16 cellular contexts compared by ENCODE assay signal in genomic region chr3:181725033-181725775, GRCh38. TPM values are rescaled to one million over a fixed set of nuclear protein-coding genes. Genes with fewer than 3 reads are reported as not detected.
DNase-seq lines count a peak whose midpoint lies in the region; ATAC-seq lines count a peak whose summit lies in the region.
"Had no signal": no experiment of that assay in that cellular context is flagged by ENCODE, and none has a peak within 500 bp of the region (broad histone marks: within the 10 kb centered on the region; RNA-seq: fewer than 3 reads in every experiment).

No MANE protein-coding gene starts in this region.

- peak overlapping the region; percentile 56 for H3K27ac Mint-ChIP-seq in activated CD8-positive, alpha-beta memory T cell treated with anti-CD3 and anti-CD28 coated beads, Interleukin-2, amount 10 ng/mL, durations not matched to agents 7 days and 5 days

- peaks cover 2% of the 10 kb centered on the region for H3K4me1 Mint-ChIP-seq in activated CD8-positive, alpha-beta memory T cell treated with anti-CD3 and anti-CD28 coated beads, Interleukin-2, amount 10 ng/mL, durations not matched to agents 7 days and 5 days

- DNase-seq in activated CD8-positive, alpha-beta memory T cell treated with anti-CD3 and anti-CD28 coated beads, Interleukin-2, amount 10 ng/mL, durations not matched to agents 7 days and 5 days: no peak
- DNase-seq in activated CD8-positive, alpha-beta memory T cell treated with anti-CD3 and anti-CD28 coated beads for 24 hours: no peak
- no peak for DNase-seq in NCI-H1105 (lab: John Stamatoyannopoulos, UW)
- DNase-seq: activated CD8-positive, alpha-beta memory T cell treated with anti-CD3 and anti-CD28 coated beads, Interleukin-2, amount 50 U/mL, for 4 hours; effector CD8-positive, alpha-beta T cell; Karpas-422; left lung; NCI-H2171; small intestine had no signal

- H3K27me3 Mint-ChIP-seq in activated CD8-positive, alpha-beta memory T cell treated with anti-CD3 and anti-CD28 coated beads, Interleukin-2, amount 10 ng/mL, durations not matched to agents 7 days and 5 days: peaks cover 92% of the 10 kb centered on the region

- H3K4me1 ChIP-seq in iPS-20b (ENCODE audit: insufficient read depth, low read length): peaks cover 63% of the 10 kb centered on the region

- no peaks in the 10 kb centered on the region for H3K9me3 ChIP-seq in iPS-20b (ENCODE audit: insufficient read depth, low read depth, low read length)
- H3K9me3 ChIP-seq: left lung had no signal

- peak overlapping the region; percentile 55 for H3K4me3 ChIP-seq in iPS-20b (ENCODE audit: low read length)
- H3K4me3 ChIP-seq: left lung had no signal

- H3K9me3 Mint-ChIP-seq in activated CD8-positive, alpha-beta memory T cell treated with anti-CD3 and anti-CD28 coated beads, Interleukin-2, amount 10 ng/mL, durations not matched to agents 7 days and 5 days (ENCODE audit: low read depth): no peaks in the 10 kb centered on the region

- peak overlapping the region; percentile 37; the same call in 1 of the 2 replicates for H3K9ac ChIP-seq in iPS-20b (ENCODE audit: low read depth, low read length)

- peaks cover 72% of the 10 kb centered on the region for H3K27me3 ChIP-seq in iPS-20b (ENCODE audit: insufficient read depth, low read length)

- CTCF ChIA-PET in activated CD8-positive, alpha-beta memory T cell treated with anti-CD3 and anti-CD28 coated beads, Interleukin-2, amount 10 ng/mL, durations not matched to agents 7 days and 5 days (lab: Charles Lee): interaction anchor here (0.9 to 1.0 kb wide), 2 partner anchors 16 to 24 kb away, joined by 3 to 8 read pairs; no protein-coding TSS in a partner anchor

- H3K27ac ChIP-seq in angular gyrus (ENCODE audit: low read depth, low read length) (peak overlapping the region; percentile 77), iPS-20b (ENCODE audit: low read length) (no peak overlapping the region), temporal lobe (ENCODE audit: low read depth, low read length) (peak overlapping the region; percentile 86)
- H3K27ac ChIP-seq: left lung, VCaP had no signal

- H3K36me3 Mint-ChIP-seq in activated CD8-positive, alpha-beta memory T cell treated with anti-CD3 and anti-CD28 coated beads, Interleukin-2, amount 10 ng/mL, durations not matched to agents 7 days and 5 days: peaks cover 5% of the 10 kb centered on the region

- no peaks in the 10 kb centered on the region; the same call in 1 of the 2 replicates for H3K36me3 ChIP-seq in iPS-20b (ENCODE audit: insufficient read depth, low read depth, low read length)
- H3K36me3 ChIP-seq: left lung had no signal

- no peak overlapping the region for H3K4me3 Mint-ChIP-seq in activated CD8-positive, alpha-beta memory T cell treated with anti-CD3 and anti-CD28 coated beads, Interleukin-2, amount 10 ng/mL, durations not matched to agents 7 days and 5 days

- no peak for ATAC-seq in activated CD8-positive, alpha-beta memory T cell treated with anti-CD3 and anti-CD28 coated beads, Interleukin-2, amount 10 ng/mL, durations not matched to agents 7 days and 5 days
- no peak for ATAC-seq in GM18519 (IDR thresholded peaks at IDR 0.05; ENCODE audit: low FRiP score, unreplicated experiment)
- ATAC-seq in HG03469 (IDR thresholded peaks at IDR 0.05; ENCODE audit: unreplicated experiment): no peak
- ATAC-seq: activated naive CD4-positive, alpha-beta T cell treated with anti-CD3 and anti-CD28 coated beads, Interleukin-2, amount 50 U/mL, for 72 hours; left lung had no signal

RNA-seq across cellular contexts. Expression of gene SOX2, which starts 13.5 kb away (rescaled TPM):
- not detected for total RNA-seq in activated CD8-positive, alpha-beta memory T cell treated with anti-CD3 and anti-CD28 coated beads, Interleukin-2, amount 10 ng/mL, durations not matched to agents 7 days and 5 days
- total RNA-seq in temporal lobe: 72.0 TPM

Comparison
In these comparisons a context has a peak if more than half of its experiments do, and no peak if none do; other contexts are left out.
1. RNA of gene SOX2, which starts 13.5 kb away (total RNA-seq): 72.0 TPM in temporal lobe (single experiment); not detected in activated CD8-positive, alpha-beta memory T cell treated with anti-CD3 and anti-CD28 coated beads, Interleukin-2, amount 10 ng/mL, durations not matched to agents 7 days and 5 days; every median in the first group is over 10 times any median in the second.